24 cellular contexts compared by ENCODE assay signal in genomic region chr14:90663680-90664079, GRCh38.
"Had no signal": no experiment of that assay in that cellular context is flagged by ENCODE, and none has a peak within 500 bp of the region (broad histone marks: within the 10 kb centered on the region; RNA-seq: fewer than 3 reads in every experiment).

No MANE protein-coding gene starts in this region.

- H3K4me3 Mint-ChIP-seq: activated CD4-positive, alpha-beta memory T cell treated with anti-CD3 and anti-CD28 coated beads for 36 hours; activated CD4-positive, alpha-beta T cell treated with anti-CD3 and anti-CD28 coated beads, Interleukin-2, amount 10 ng/mL, durations not matched to agents 7 days and 5 days; activated naive CD4-positive, alpha-beta T cell treated with anti-CD3 and anti-CD28 coated beads for 36 hours; activated naive CD8-positive, alpha-beta T cell treated with anti-CD3 and anti-CD28 coated beads for 36 hours; activated T-cell treated with anti-CD3 and anti-CD28 coated beads, Interleukin-2, amount 50 U/mL, for 4 hours; activated T-helper 17 cell treated with anti-CD3 and anti-CD28 coated beads, Interleukin-2, amount 50 U/mL, for 72 hours; T-cell had no signal

- H3K36me3 ChIP-seq: MG63 had no signal

- H3K27me3 ChIP-seq: MG63 had no signal

- ATAC-seq: activated T-cell treated with anti-CD3 and anti-CD28 coated beads, Interleukin-2, amount 50 U/mL, for 4 hours; activated T-helper 17 cell treated with anti-CD3 and anti-CD28 coated beads, Interleukin-2, amount 50 U/mL, for 72 hours; HepG2; T-cell had no signal

- H3K27ac ChIP-seq: SK-N-MC, VCaP had no signal

- H3K4me3 ChIP-seq: MG63, SK-N-MC had no signal

- H3K27ac Mint-ChIP-seq: activated CD4-positive, alpha-beta memory T cell treated with anti-CD3 and anti-CD28 coated beads for 36 hours; activated CD4-positive, alpha-beta T cell treated with anti-CD3 and anti-CD28 coated beads, Interleukin-2, amount 10 ng/mL, durations not matched to agents 7 days and 5 days; activated naive CD4-positive, alpha-beta T cell treated with anti-CD3 and anti-CD28 coated beads for 36 hours; activated naive CD8-positive, alpha-beta T cell treated with anti-CD3 and anti-CD28 coated beads for 36 hours; activated T-helper 17 cell treated with anti-CD3 and anti-CD28 coated beads, Interleukin-2, amount 50 U/mL, for 72 hours; T-cell had no signal

- DNase-seq: activated CD4-positive, alpha-beta memory T cell treated with anti-CD3 and anti-CD28 coated beads for 36 hours; activated CD4-positive, alpha-beta T cell treated with anti-CD3 and anti-CD28 coated beads, Interleukin-2, amount 10 ng/mL, durations not matched to agents 7 days and 5 days; activated CD4-positive, CD25-positive, alpha-beta regulatory T cell; activated CD8-positive, alpha-beta memory T cell treated with anti-CD3 and anti-CD28 coated beads for 24 hours; activated gamma-delta T cell; activated naive CD4-positive, alpha-beta T cell treated with anti-CD3 and anti-CD28 coated beads for 36 hours; activated naive CD8-positive, alpha-beta T cell treated with anti-CD3 and anti-CD28 coated beads for 36 hours; activated T-cell treated with anti-CD3 and anti-CD28 coated beads, Interleukin-2, amount 50 U/mL, for 4 hours; MG63; NCI-H1105; NCI-H1436; NCI-H1694 treated with DMSO at 0.1 percent for 48 hours; NCI-H2029 treated with DMSO at 0.1 percent for 48 hours; NCI-H345; NCI-H510A; NCI-H526 treated with DMSO at 0.1 percent for 48 hours; NCI-H82; T-cell; T-helper 2 cell; T1000 had no signal

- H3K36me3 Mint-ChIP-seq: activated CD4-positive, alpha-beta memory T cell treated with anti-CD3 and anti-CD28 coated beads for 36 hours; activated naive CD8-positive, alpha-beta T cell treated with anti-CD3 and anti-CD28 coated beads for 36 hours had no signal

- H3K9me3 Mint-ChIP-seq: activated CD4-positive, alpha-beta T cell treated with anti-CD3 and anti-CD28 coated beads, Interleukin-2, amount 10 ng/mL, durations not matched to agents 7 days and 5 days; activated naive CD4-positive, alpha-beta T cell treated with anti-CD3 and anti-CD28 coated beads for 36 hours; activated naive CD8-positive, alpha-beta T cell treated with anti-CD3 and anti-CD28 coated beads for 36 hours; activated T-cell treated with anti-CD3 and anti-CD28 coated beads, Interleukin-2, amount 50 U/mL, for 4 hours; activated T-helper 17 cell treated with anti-CD3 and anti-CD28 coated beads, Interleukin-2, amount 50 U/mL, for 72 hours had no signal

- H3K9me3 ChIP-seq: MG63 had no signal

- H3K27me3 Mint-ChIP-seq: activated CD4-positive, alpha-beta memory T cell treated with anti-CD3 and anti-CD28 coated beads for 36 hours; activated CD4-positive, alpha-beta T cell treated with anti-CD3 and anti-CD28 coated beads, Interleukin-2, amount 10 ng/mL, durations not matched to agents 7 days and 5 days; activated naive CD8-positive, alpha-beta T cell treated with anti-CD3 and anti-CD28 coated beads for 36 hours; activated T-helper 17 cell treated with anti-CD3 and anti-CD28 coated beads, Interleukin-2, amount 50 U/mL, for 72 hours; T-cell had no signal
